In genomic region chr1:233112184-233113008, GRCh38 we compare ENCODE assay signal across 9 cellular contexts.
A peak's percentile ranks its signal among the peaks of the same experiment; 100 is the strongest.
DNase-seq lines count a peak whose midpoint lies in the region; ATAC-seq, FAIRE-seq and TF ChIP-seq lines count a peak whose summit lies in the region.
"Had no signal": no experiment of that assay in that cellular context is flagged by ENCODE, and none has a peak within 500 bp of the region (broad histone marks: within the 10 kb centered on the region; RNA-seq: fewer than 3 reads in every experiment).

No MANE protein-coding gene starts in this region.

- H3K4me2 ChIP-seq in K562 (ENCODE audit: insufficient read depth, low read length) = peak overlapping the region; percentile 65

- H3K9me1 ChIP-seq in K562 (ENCODE audit: control insufficient read depth, insufficient read depth, low read length) = no peaks in the 10 kb centered on the region

- no peak overlapping the region for H3K9ac ChIP-seq in K562 (ENCODE audit: insufficient read depth in 1 of 2, low read depth in 2 of 2, low read length in 2 of 2)

- H3K9me3 ChIP-seq in left ventricle myocardium inferior (replicated peaks) (no peaks in the 10 kb centered on the region), K562 (replicated peaks; ENCODE audit: control insufficient read depth, insufficient read depth, low read depth, low read length) (no peaks in the 10 kb centered on the region), left lung (no peaks in the 10 kb centered on the region)

- POLR2A ChIA-PET in K562 (lab: Yijun Ruan, JAX) = interaction anchor here (1.3 kb wide), 1 partner anchor 126 kb away, joined by 4 read pairs; no protein-coding TSS in a partner anchor

- TF ChIP-seq POLR2A in K562 (conservative IDR thresholded peaks at IDR 0.05) = no peak

- ATAC-seq in Right ventricle myocardium inferior (no peak), K562 (no peak), left lung (peak; percentile 69), GM18519 (IDR thresholded peaks at IDR 0.05; ENCODE audit: low FRiP score, unreplicated experiment) (no peak)

- H3K36me3 ChIP-seq in left ventricle myocardium inferior = no peaks in the 10 kb centered on the region
- H3K36me3 ChIP-seq in K562 (ENCODE audit: control insufficient read depth, insufficient read depth, low read length) = no peaks in the 10 kb centered on the region
- H3K36me3 ChIP-seq in left lung = no peaks in the 10 kb centered on the region

- H2AFZ ChIP-seq in K562 (ENCODE audit: low read depth, low read length) = peak overlapping the region; percentile 69

- H3K79me2 ChIP-seq in K562 (ENCODE audit: control insufficient read depth, insufficient read depth, low read length) = no peaks in the 10 kb centered on the region

- TF ChIP-seq EP300 in K562 (IDR thresholded peaks at IDR 0.05; ENCODE audit: low read length) = no peak

- H3K27ac ChIP-seq in left ventricle myocardium inferior (replicated peaks) (peak overlapping the region; percentile 77), K562 (ENCODE audit: extremely low read depth, low read depth, low read length) (peak overlapping the region; percentile 74; the same call in 2 of the 3 replicates), left lung (peak overlapping the region; percentile 85 to 93)

- no TSS peak for BruUV-seq in K562 (replicated peaks; lab: Mats Ljungman, UMichigan)

- FAIRE-seq in K562 (lab: Jason Lieb, UNC) (no peak), HTR-8/SVneo (lab: Jason Lieb, UNC) (no peak)
- FAIRE-seq: colon had no signal

- CTCF ChIA-PET in K562 (lab: Yijun Ruan, JAX; ENCODE audit: low intra/inter-chr PET ratio) = no interaction called here

- TF ChIP-seq CTCF in left ventricle myocardium inferior (IDR thresholded peaks at IDR 0.05; ENCODE audit: borderline replicate concordance) (no peak), K562 (IDR thresholded peaks at IDR 0.05 in 2 of 3, conservative IDR thresholded peaks at IDR 0.05 in 1 of 3; ENCODE audit: insufficient read depth in 2 of 3, low read depth in 1 of 3, low read length in 3 of 3) (no peak), left lung (IDR thresholded peaks at IDR 0.05) (no peak)

- H3K4me1 ChIP-seq in left ventricle myocardium inferior = peaks cover 36% of the 10 kb centered on the region
- H3K4me1 ChIP-seq in K562 (replicated peaks in 1 of 2; ENCODE audit: control insufficient read depth in 2 of 2, insufficient read depth in 2 of 2, low read length in 2 of 2) = peaks cover 0 to 27% of the 10 kb centered on the region in 2 experiments; a peak in 4 of 5 replicates
- H3K4me1 ChIP-seq in left lung = peaks cover 12 to 40% of the 10 kb centered on the region in 2 donors

- in situ Hi-C loops in K562 (cut with MboI) = no loop called here

- H3K27me3 ChIP-seq in left ventricle myocardium inferior (ENCODE audit: low read depth) (no peaks in the 10 kb centered on the region), K562 (ENCODE audit: control insufficient read depth in 2 of 2, insufficient read depth in 2 of 2, low read length in 2 of 2) (no peaks in the 10 kb centered on the region), left lung (no peaks in the 10 kb centered on the region)

- TF ChIP-seq RAD21 in K562 (CRISPR knock-in tag; conservative IDR thresholded peaks at IDR 0.05 in 1 of 2, IDR thresholded peaks at IDR 0.05 in 1 of 2) = peak in 1 of 2 experiments; percentile 26; a peak in 1 of 4 replicates

- WGBS in K562 (ENCODE audit: insufficient coverage, low coverage, missing lambda C conversion rate) = 16% methylated on average over 6 of the region's 6 CpGs

- no peak overlapping the region for H3K4me3 ChIP-seq in left ventricle myocardium inferior
- H3K4me3 ChIP-seq in K562 = no peak overlapping the region
- H3K4me3 ChIP-seq in left lung = peak overlapping the region in 1 of 2 donors; percentile 6

- intact Hi-C loops in left ventricle myocardium inferior (cut with micrococcal nuclease) (no loop called here), Right ventricle myocardium inferior (cut with DNase I) (no loop called here), K562 (cut with micrococcal nuclease) (no loop called here), left lung (cut with DNase I) (no loop called here)

- DNase-seq in left ventricle myocardium inferior (no peak), Right ventricle myocardium inferior (ENCODE audit: missing footprints) (no peak), K562 (ENCODE audit: extremely low read depth in 1 of 4, low spot score in 3 of 4) (no peak), left lung (peak in 1 of 2 donors; percentile 53), foreskin melanocyte (no peak), NCI-H1436 treated with DMSO at 0.1 percent for 48 hours (lab: John Stamatoyannopoulos, UW) (no peak), HTR-8/SVneo (ENCODE audit: insufficient read length, low spot score) (no peak)

- H4K20me1 ChIP-seq in K562 (replicated peaks; ENCODE audit: control insufficient read depth, insufficient read depth, low read length) = no peaks in the 10 kb centered on the region

TF ChIP-seq in K562, 482 proteins besides CTCF, POLR2A, EP300 and RAD21:
- TF ChIP-seq MYNN (IDR thresholded peaks at IDR 0.05) (peak; percentile 99), MYNN (CRISPR knock-in tag; IDR thresholded peaks at IDR 0.05) (peak; percentile 94), ZNF124 (CRISPR knock-in tag; IDR thresholded peaks at IDR 0.05) (no peak), L3MBTL2 (IDR thresholded peaks at IDR 0.05) (0 out of 2 replicates have a peak, but pooled peaks have one; percentile 30), MAZ (CRISPR knock-in tag; conservative IDR thresholded peaks at IDR 0.05 in 1 of 2, IDR thresholded peaks at IDR 0.05 in 1 of 2) (peak in 1 of 2 experiments; percentile 35; a peak in 1 of 4 replicates)
